Comparison of ENCODE assay signal across 8 cellular contexts in genomic region chr11:65662802-65663633, GRCh38. TPM values are rescaled to one million over a fixed set of nuclear protein-coding genes. Genes with fewer than 3 reads are reported as not detected.
DNase-seq lines count a peak whose midpoint lies in the region; ATAC-seq, FAIRE-seq and TF ChIP-seq lines count a peak whose summit lies in the region.

Gene RELA, minus strand, starts transcription at chr11:65662916. Its CDS starts 84 bp downstream, at chr11:65662832.

- peak within 1 kb of the TSS; percentile 86 for H3K27ac ChIP-seq in HepG2 (ENCODE audit: extremely low read length, insufficient read depth, low read length)

- H2AFZ ChIP-seq in HepG2 (ENCODE audit: low read length): no peak within 1 kb of the TSS

- CTCF ChIA-PET in HepG2 (lab: Yijun Ruan, JAX; ENCODE audit: low intra/inter-chr PET ratio, low total read pairs): no interaction called here

- in situ Hi-C loops in HepG2 (cut with HindIII; ENCODE audit: extremely low pct_ligation_motif_present, low pct_unique_long_range_greater_than_20kb): no loop called here

- FAIRE-seq in HepG2 (lab: Jason Lieb, UNC): no peak

- H3K9me3 ChIP-seq in BE2C (no peaks in the 10 kb centered on the region), HepG2 (ENCODE audit: low read length) (no peaks in the 10 kb centered on the region)

- H3K36me3 ChIP-seq in BE2C (peaks cover 3% of the 10 kb centered on the region; the same call in 1 of the 2 replicates), HepG2 (replicated peaks in 1 of 2; ENCODE audit: control insufficient read depth in 1 of 2, insufficient read depth in 2 of 2, low read length in 2 of 2) (peaks cover 20 to 24% of the 10 kb centered on the region in 2 experiments)

- H3K4me2 ChIP-seq in HepG2 (ENCODE audit: low read depth, low read length): peak within 1 kb of the TSS; percentile 87

- ATAC-seq in GM19043 (IDR thresholded peaks at IDR 0.05; ENCODE audit: low read depth, unreplicated experiment) (peak; percentile 65), HG03354 (IDR thresholded peaks at IDR 0.05; ENCODE audit: poor library complexity, severe bottlenecking, unreplicated experiment) (peak; percentile 78), HepG2 (peak; percentile 84)

- H3K4me1 ChIP-seq in BE2C (no peaks in the 10 kb centered on the region), HepG2 (ENCODE audit: insufficient read depth, low read length) (peaks cover 10% of the 10 kb centered on the region)

- WGBS in HepG2 (ENCODE audit: low lambda C conversion rate): 0% methylated on average over 15 of the region's 91 CpGs

- no peak; the same call in 1 of the 2 replicates for TF ChIP-seq RAD21 in HepG2 (CRISPR knock-in tag; IDR thresholded peaks at IDR 0.05)

- intact Hi-C loops in HepG2 (cut with micrococcal nuclease; ENCODE audit: unreplicated experiment): no loop called here

- TF ChIP-seq POLR2A in HepG2 (IDR thresholded peaks at IDR 0.05; ENCODE audit: insufficient read depth in 1 of 2, low read depth in 2 of 2, low read length in 2 of 2): peak; percentile 53 to 81

- H3K9ac ChIP-seq in HepG2 (ENCODE audit: insufficient read depth, low read depth, low read length): peak within 1 kb of the TSS; percentile 91

- peak within 1 kb of the TSS; percentile 74 for H3K4me3 ChIP-seq in BE2C (ENCODE audit: low read depth, low read length)
- H3K4me3 ChIP-seq in HepG2 (replicated peaks in 1 of 3; ENCODE audit: insufficient read depth in 1 of 3, low read depth in 2 of 3, low read length in 3 of 3): peak within 1 kb of the TSS; percentile 81 to 94 (median 88)

- TSS peak; percentile 91 for BruUV-seq in HepG2 (replicated peaks; lab: Mats Ljungman, UMichigan)

- peaks cover 14% of the 10 kb centered on the region for H3K79me2 ChIP-seq in HepG2 (ENCODE audit: insufficient read depth, low read length)

- H3K27me3 ChIP-seq in BE2C (no peaks in the 10 kb centered on the region), HepG2 (ENCODE audit: control insufficient read depth in 1 of 2, insufficient read depth in 2 of 2, low read length in 2 of 2) (no peaks in the 10 kb centered on the region; a peak in 1 of 5 replicates)

- peaks cover 4% of the 10 kb centered on the region; the same call in 1 of the 2 replicates for H4K20me1 ChIP-seq in HepG2 (ENCODE audit: insufficient read depth, low read length)

- POLR2A ChIA-PET in HepG2 (lab: Yijun Ruan, JAX): interaction anchor here (1.0 to 3.6 kb wide), 15 partner anchors 10 to 225 kb away, joined by 3 to 57 read pairs (median 4); partner anchors contain the start of genes CFL1, FIBP, KAT5 and MUS81

- no peak for TF ChIP-seq EP300 in HepG2 (IDR thresholded peaks at IDR 0.05; ENCODE audit: low read depth in 2 of 2, low read length in 2 of 2)
- no peak for TF ChIP-seq EP300 in HepG2 (CRISPR knock-in tag; IDR thresholded peaks at IDR 0.05; ENCODE audit: borderline replicate concordance)

- DNase-seq in BE2C (peak; percentile 86), NCI-H526 (lab: John Stamatoyannopoulos, UW) (peak; percentile 64 to 97), dedifferentiated amniotic fluid mesenchymal stem cell (ENCODE audit: extremely low spot score) (peak; percentile 91), HepG2 (ENCODE audit: low spot score) (peak; percentile 81)
- peak; percentile 85 for DNase-seq in activated CD4-positive, alpha-beta T cell treated with anti-CD3 and anti-CD28 coated beads, Interleukin-2, amount 50 U/mL, for 1 hour
- peak; percentile 90 for DNase-seq in stimulated activated CD4-positive, alpha-beta T cell treated with anti-CD3 and anti-CD28 coated beads, Interleukin-4, amount 100 ng/mL, for 1 hour

- TF ChIP-seq CTCF in BE2C (IDR thresholded peaks at IDR 0.05; ENCODE audit: low read depth, low read length) (no peak), HepG2 (CRISPR knock-in tag; IDR thresholded peaks at IDR 0.05) (no peak)

TF ChIP-seq in HepG2, 621 proteins besides CTCF, POLR2A, EP300 and RAD21 (continues in another document):
- TF ChIP-seq POLR2AphosphoS5 (IDR thresholded peaks at IDR 0.05; ENCODE audit: low read depth, low read length) (peak; percentile 32; the same call in 1 of the 2 replicates), MBNL3 (CRISPR knock-in tag; conservative IDR thresholded peaks at IDR 0.05) (no peak), SP2 (CRISPR knock-in tag; IDR thresholded peaks at IDR 0.05) (no peak), ZFX (CRISPR knock-in tag; IDR thresholded peaks at IDR 0.05; ENCODE audit: low read depth) (peak; percentile 88), MXD3 (CRISPR knock-in tag; IDR thresholded peaks at IDR 0.05) (no peak; the same call in none of the 2 replicates), ZNF501 (CRISPR knock-in tag; IDR thresholded peaks at IDR 0.05) (peak; percentile 85; the same call in 1 of the 2 replicates), ZNF280B (CRISPR knock-in tag; IDR thresholded peaks at IDR 0.05; ENCODE audit: borderline replicate concordance) (peak; percentile 70; the same call in 1 of the 2 replicates), ZNF639 (CRISPR knock-in tag; conservative IDR thresholded peaks at IDR 0.05) (peak; percentile 92), ZNF335 (CRISPR knock-in tag; IDR thresholded peaks at IDR 0.05) (no peak), ZNF574 (CRISPR knock-in tag; IDR thresholded peaks at IDR 0.05) (peak; percentile 82)

RNA-seq across cellular contexts. Expression of gene RELA, which starts in this region (rescaled TPM):
- polyA plus RNA-seq in BE2C (2012; ENCODE audit: insufficient read depth, insufficient read length, low read depth): 108 TPM
- total RNA-seq in HepG2 (2016; rRNA removed; fragmentation: Illumina TruSeq; extraction: Trizol): 18.7 and 21.4 TPM in 2 replicates
- total RNA-seq in HepG2 (2016; cell fraction: cytosol; rRNA removed; fragmentation: Illumina TruSeq; extraction: Trizol; ENCODE audit: low read depth): 13.2 and 15.2 TPM in 2 replicates
- 18.1 and 22.6 TPM in 2 replicates for total RNA-seq in HepG2 (2016; cell fraction: insoluble cytoplasmic fraction; rRNA removed; fragmentation: Illumina TruSeq; extraction: Trizol)
- 29.5 and 31.1 TPM in 2 replicates for total RNA-seq in HepG2 (2016; cell fraction: membrane; rRNA removed; fragmentation: Illumina TruSeq; extraction: Trizol)
- total RNA-seq in HepG2 (2016; cell fraction: nucleus; rRNA removed; fragmentation: Illumina TruSeq; extraction: Trizol): 22.2 and 24.4 TPM in 2 replicates
- 40.5 and 51.0 TPM in 2 replicates for polyA plus RNA-seq in HepG2 (2011; rRNA removed)
- 17.1 and 18.5 TPM in 2 replicates for polyA plus RNA-seq in HepG2 (2011; cell fraction: cytosol; rRNA removed)
- polyA plus RNA-seq in HepG2 (2011; cell fraction: nucleus; rRNA removed): 130 and 135 TPM in 2 replicates
- polyA plus RNA-seq in HepG2 (2012): 35.3 and 47.6 TPM in 2 replicates
- polyA plus RNA-seq in HepG2 (2016; cell fraction: cytosol; fragmentation: Illumina TruSeq; extraction: Trizol; ENCODE audit: low read depth): 18.5 and 18.9 TPM in 2 replicates
- 29.6 and 39.8 TPM in 2 replicates for polyA plus RNA-seq in HepG2 (2016; cell fraction: insoluble cytoplasmic fraction; fragmentation: Illumina TruSeq; extraction: Trizol; ENCODE audit: low read depth)
- 31.6 and 34.3 TPM in 2 replicates for polyA plus RNA-seq in HepG2 (2016; cell fraction: membrane; fragmentation: Illumina TruSeq; extraction: Trizol; ENCODE audit: low read depth)
- 67.4 and 71.3 TPM in 2 replicates for polyA plus RNA-seq in HepG2 (2016; cell fraction: nucleus; fragmentation: Illumina TruSeq; extraction: Trizol; ENCODE audit: insufficient read depth, low read depth)
- polyA minus RNA-seq in HepG2 (2011; rRNA and poly(A)+ RNA removed; ENCODE audit: low replicate concordance): 44.8 and 56.8 TPM in 2 replicates
- polyA minus RNA-seq in HepG2 (2011; cell fraction: cytosol; rRNA and poly(A)+ RNA removed): 19.2 and 21.1 TPM in 2 replicates
- 31.7 and 34.9 TPM in 2 replicates for polyA minus RNA-seq in HepG2 (2011; cell fraction: nucleus; rRNA and poly(A)+ RNA removed)

Comparison
In these comparisons a context has a peak if more than half of its experiments do, and no peak if none do; other contexts are left out.
1. Peak in every context shown above with its lines: DNase-seq, ATAC-seq, H3K4me3 ChIP-seq and H3K27ac ChIP-seq.